ENCODE assay signal across 1 cellular context in the genomic region with DNA sequence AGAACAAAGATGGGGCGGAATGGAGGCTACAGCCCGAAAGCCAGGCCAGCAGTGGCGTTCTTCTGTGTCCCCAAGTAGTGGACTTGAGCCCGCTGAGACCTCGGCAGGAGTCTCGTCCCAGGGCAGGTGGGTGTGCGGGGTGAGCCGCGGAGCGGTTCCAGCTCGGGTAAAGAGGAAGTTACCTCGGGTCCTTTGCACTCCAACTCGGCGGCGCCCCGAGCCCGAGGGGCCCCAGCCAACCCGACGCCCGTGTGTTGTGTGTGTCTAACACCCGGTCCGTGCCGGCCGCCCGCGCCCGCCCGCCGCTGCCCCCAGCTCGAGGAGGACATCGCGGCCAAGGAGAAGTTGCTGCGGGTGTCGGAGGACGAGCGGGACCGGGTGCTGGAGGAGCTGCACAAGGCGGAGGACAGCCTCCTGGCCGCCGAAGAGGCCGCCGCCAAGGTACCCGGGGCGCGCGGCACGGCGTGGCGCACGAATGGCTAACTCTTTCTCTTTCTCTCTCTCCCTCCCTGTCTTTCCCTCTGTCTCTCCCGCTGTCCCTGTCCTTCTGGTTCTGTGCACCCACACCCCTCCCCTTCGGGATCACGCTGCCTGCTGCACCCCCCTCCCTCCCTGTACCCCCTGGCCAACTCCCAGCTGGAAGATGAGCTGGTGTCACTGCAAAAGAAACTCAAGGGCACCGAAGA.
A peak's percentile ranks its signal among the peaks of the same experiment; 100 is the strongest.
TF ChIP-seq lines count a peak whose summit lies in the region.

No MANE protein-coding gene starts in this region.

TF ChIP-seq in A549, 52 proteins besides CTCF, POLR2A, EP300 and RAD21 (continued from another document):
- TF ChIP-seq, protein P1, sequence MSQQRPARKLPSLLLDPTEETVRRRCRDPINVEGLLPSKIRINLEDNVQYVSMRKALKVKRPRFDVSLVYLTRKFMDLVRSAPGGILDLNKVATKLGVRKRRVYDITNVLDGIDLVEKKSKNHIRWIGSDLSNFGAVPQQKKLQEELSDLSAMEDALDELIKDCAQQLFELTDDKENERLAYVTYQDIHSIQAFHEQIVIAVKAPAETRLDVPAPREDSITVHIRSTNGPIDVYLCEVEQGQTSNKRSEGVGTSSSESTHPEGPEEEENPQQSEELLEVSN (IDR thresholded peaks at IDR 0.05; ENCODE audit: borderline replicate concordance, low read depth): no peak
- TF ChIP-seq JUN (IDR thresholded peaks at IDR 0.05): peak in 1 of 2 experiments; percentile 30; a peak in 2 of 5 replicates
- no peak for TF ChIP-seq JUNB (IDR thresholded peaks at IDR 0.05)
- 0 out of 3 replicates have a peak, but pooled peaks have one; percentile 1 for TF ChIP-seq SMC3 (IDR thresholded peaks at IDR 0.05)
- no peak for TF ChIP-seq BHLHE40 (IDR thresholded peaks at IDR 0.05; ENCODE audit: low read depth, low read length)
TF ChIP-seq in A549: peak in this region for 6.
